In the genomic region with DNA sequence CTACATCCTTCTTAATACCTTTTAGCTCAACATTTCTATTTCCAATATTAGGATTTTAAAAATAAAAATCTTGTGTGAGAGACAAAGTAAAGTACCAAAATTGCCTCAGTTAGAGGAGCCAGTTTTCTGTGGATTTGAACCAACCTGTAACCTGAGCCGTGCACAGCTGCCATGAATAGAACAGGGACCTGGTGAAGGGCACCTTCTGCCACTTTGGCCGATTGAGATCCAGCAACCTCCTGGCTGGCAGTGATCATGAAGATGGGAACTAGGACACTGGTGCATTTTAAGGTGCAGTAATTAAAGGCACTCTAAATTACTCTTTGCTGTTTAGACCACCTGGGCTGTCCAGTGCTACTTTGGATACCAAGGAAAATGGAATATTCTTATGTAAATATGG, we compare ENCODE assay signal across 15 cellular contexts. TPM values are rescaled to one million over a fixed set of nuclear protein-coding genes. Genes with fewer than 3 reads are reported as not detected.
DNase-seq lines count a peak whose midpoint lies in the region; ATAC-seq and TF ChIP-seq lines count a peak whose summit lies in the region.
"Had no signal": no experiment of that assay in that cellular context is flagged by ENCODE, and none has a peak within 500 bp of the region (broad histone marks: within the 10 kb centered on the region; RNA-seq: fewer than 3 reads in every experiment).

No MANE protein-coding gene starts in this region.

- H3K36me3 ChIP-seq in Karpas-422 (ENCODE audit: insufficient read depth, low read length): peaks cover 4% of the 10 kb centered on the region; the same call in 1 of the 2 replicates
- H3K36me3 ChIP-seq in trophoblast cell (ENCODE audit: control insufficient read depth in 1 of 2, insufficient read depth in 2 of 2, low read length in 2 of 2): peaks cover 0 to 3% of the 10 kb centered on the region in 2 experiments

- H4K91ac ChIP-seq in trophoblast cell (ENCODE audit: low read depth, low read length): no peak overlapping the region

- H3K18ac ChIP-seq in trophoblast cell (ENCODE audit: low read length): no peak overlapping the region

- H3K27me3 ChIP-seq in Karpas-422 (ENCODE audit: low read length): no peaks in the 10 kb centered on the region
- no peaks in the 10 kb centered on the region for H3K27me3 ChIP-seq in trophoblast cell (ENCODE audit: insufficient read depth, low read length)
- H3K27me3 ChIP-seq: foreskin keratinocyte had no signal

- peaks cover 1% of the 10 kb centered on the region; the same call in 1 of the 2 replicates for H4K20me1 ChIP-seq in Karpas-422 (ENCODE audit: insufficient read depth, low read depth, low read length)

- peak overlapping the region; percentile 92 for H3K27ac ChIP-seq in Karpas-422 (ENCODE audit: low read length)
- H3K27ac ChIP-seq in trophoblast cell (ENCODE audit: low read depth, low read length): no peak overlapping the region
- H3K27ac ChIP-seq: foreskin keratinocyte, HL-60 had no signal

- H3K9ac ChIP-seq in Karpas-422 (ENCODE audit: low read length) (peak overlapping the region; percentile 66), trophoblast cell (ENCODE audit: low read length) (no peak overlapping the region)

- ATAC-seq in activated B cell treated with CpG ODN at 0.5 μM for 24 hours (ENCODE audit: low read depth) (no peak), left colon (no peak), HG03139 (IDR thresholded peaks at IDR 0.05; ENCODE audit: unreplicated experiment) (no peak)
- ATAC-seq: foreskin keratinocyte had no signal

- peak overlapping the region; percentile 90 for H3K27ac Mint-ChIP-seq in activated B cell treated with CpG ODN at 0.5 μM for 24 hours
- H3K27ac Mint-ChIP-seq: activated naive CD4-positive, alpha-beta T cell treated with anti-CD3 and anti-CD28 coated beads, Interleukin-2, amount 50 U/mL, for 24 hours had no signal

- H3K79me2 ChIP-seq in Karpas-422 (ENCODE audit: low read length): peaks cover 98% of the 10 kb centered on the region
- peaks cover 5% of the 10 kb centered on the region for H3K79me2 ChIP-seq in trophoblast cell (ENCODE audit: control insufficient read depth, insufficient read depth, low read length, poor library complexity)

- no peaks in the 10 kb centered on the region for H3K9me3 Mint-ChIP-seq in activated B cell treated with CpG ODN at 0.5 μM for 24 hours
- H3K9me3 Mint-ChIP-seq: activated naive CD4-positive, alpha-beta T cell treated with anti-CD3 and anti-CD28 coated beads, Interleukin-2, amount 50 U/mL, for 24 hours had no signal

- peak overlapping the region; percentile 56 for H3K4me3 ChIP-seq in Karpas-422 (ENCODE audit: low read length)
- no peak overlapping the region for H3K4me3 ChIP-seq in trophoblast cell (ENCODE audit: low read depth, low read length)

- POLR2A ChIA-PET in activated B cell treated with CpG ODN at 0.5 μM for 24 hours (lab: Charles Lee): interaction anchor here (1.0 to 1.9 kb wide), 2 partner anchors 10 to 44 kb away, joined by 5 to 13 read pairs; no protein-coding TSS in a partner anchor

- H3K4me2 ChIP-seq in Karpas-422 (ENCODE audit: low read depth, low read length, poor library complexity, severe bottlenecking) (peak overlapping the region; percentile 77), trophoblast cell (ENCODE audit: low read length) (no peak overlapping the region)

- WGBS in trophoblast cell (ENCODE audit: extremely low coverage, insufficient coverage, insufficient read length): no CpG with 5 or more reads among the region's 2 CpGs

- intact Hi-C loops in activated B cell treated with CpG ODN at 0.5 μM for 24 hours (cut with micrococcal nuclease) (loop anchor here (1.0 to 5.0 kb wide), 2 partner anchors 10 to 35 kb away; partner anchors contain the start of gene TRAK1), left colon (cut with DNase I, micrococcal nuclease) (no loop called here)

- peak overlapping the region; percentile 39 for H3K4ac ChIP-seq in trophoblast cell (ENCODE audit: low read depth, low read length)

- peaks cover 15% of the 10 kb centered on the region for H3K36me3 Mint-ChIP-seq in activated B cell treated with CpG ODN at 0.5 μM for 24 hours (ENCODE audit: low read depth)

- TF ChIP-seq CTCF in activated B cell treated with CpG ODN at 0.5 μM for 24 hours (IDR thresholded peaks at IDR 0.05): no peak

- H3K4me3 Mint-ChIP-seq in activated B cell treated with CpG ODN at 0.5 μM for 24 hours: no peak overlapping the region
- H3K4me3 Mint-ChIP-seq: activated naive CD4-positive, alpha-beta T cell treated with anti-CD3 and anti-CD28 coated beads, Interleukin-2, amount 50 U/mL, for 24 hours had no signal

- no peak overlapping the region for H3K23ac ChIP-seq in trophoblast cell (ENCODE audit: low read length)

- no peak overlapping the region for H3K14ac ChIP-seq in trophoblast cell (ENCODE audit: low read length)

- H3K9me2 ChIP-seq in Karpas-422 (replicated peaks; ENCODE audit: insufficient read depth, low read length): no peaks in the 10 kb centered on the region

- DNase-seq in DMS 273 treated with DMSO at 0.1 percent for 48 hours (lab: John Stamatoyannopoulos, UW): peak; percentile 71
- DNase-seq in Karpas-422: peak; percentile 70
- no peak for DNase-seq in activated B cell treated with CpG ODN at 0.5 μM for 24 hours
- no peak for DNase-seq in trophoblast cell
- DNase-seq in stimulated activated CD8-positive, alpha-beta memory T cell treated with anti-CD3 and anti-CD28 coated beads, Interleukin-4, amount 100 ng/mL, for 48 hours: no peak
- DNase-seq in left colon: no peak
- DNase-seq: activated CD4-positive, alpha-beta T cell treated with anti-CD3 and anti-CD28 coated beads, Interleukin-2, amount 50 U/mL, for 4 hours; AML-193; cortex of kidney; foreskin keratinocyte; NCI-H1417 treated with DMSO at 0.1 percent for 48 hours; stimulated activated CD4-positive, alpha-beta T cell treated with anti-CD3 and anti-CD28 coated beads, Interleukin-4, amount 100 ng/mL, for 1 hour had no signal

- H4K8ac ChIP-seq in trophoblast cell (ENCODE audit: low read depth, low read length): no peak overlapping the region

- H4K12ac ChIP-seq in trophoblast cell (ENCODE audit: low read depth, low read length): no peak overlapping the region

- H3K4me1 ChIP-seq in Karpas-422 (ENCODE audit: low read length): peaks cover 85% of the 10 kb centered on the region
- peaks cover 15 to 21% of the 10 kb centered on the region in 2 experiments for H3K4me1 ChIP-seq in trophoblast cell (ENCODE audit: control insufficient read depth in 1 of 2, insufficient read depth in 2 of 2, low read length in 2 of 2)

- no peak overlapping the region for H2AK5ac ChIP-seq in trophoblast cell (ENCODE audit: low read length)

- H2BK5ac ChIP-seq in trophoblast cell (ENCODE audit: low read depth, low read length, poor library complexity): no peak overlapping the region

- no peak overlapping the region for H2BK12ac ChIP-seq in trophoblast cell (ENCODE audit: low read length)

- no peaks in the 10 kb centered on the region for H3K9me3 ChIP-seq in Karpas-422 (ENCODE audit: low read length)
- no peaks in the 10 kb centered on the region for H3K9me3 ChIP-seq in trophoblast cell (ENCODE audit: insufficient read depth, low read depth, low read length)

- no peak overlapping the region for H2AFZ ChIP-seq in Karpas-422 (ENCODE audit: low read length)
- no peak overlapping the region for H2AFZ ChIP-seq in trophoblast cell (ENCODE audit: insufficient read depth, low read length, poor library complexity)

- CTCF ChIA-PET in activated B cell treated with CpG ODN at 0.5 μM for 24 hours (lab: Charles Lee): interaction anchor here (0.6 kb wide), 1 partner anchor 43 kb away, joined by 3 read pairs; no protein-coding TSS in a partner anchor

- peaks cover 7% of the 10 kb centered on the region for H3K79me1 ChIP-seq in trophoblast cell (ENCODE audit: low read length)

- no peaks in the 10 kb centered on the region for H3K27me3 Mint-ChIP-seq in activated B cell treated with CpG ODN at 0.5 μM for 24 hours
- H3K27me3 Mint-ChIP-seq: activated naive CD4-positive, alpha-beta T cell treated with anti-CD3 and anti-CD28 coated beads, Interleukin-2, amount 50 U/mL, for 24 hours had no signal

- no peak overlapping the region for H2BK120ac ChIP-seq in trophoblast cell (ENCODE audit: insufficient read depth, low read length, poor library complexity)

- peaks cover 89% of the 10 kb centered on the region for H3K4me1 Mint-ChIP-seq in activated B cell treated with CpG ODN at 0.5 μM for 24 hours

RNA-seq across cellular contexts. Expression of gene TRAK1, which starts 34.3 kb away (rescaled TPM):
- 72.8 and 115 TPM in 2 replicates for total RNA-seq in Karpas-422 (2014; rRNA removed; shearing (Covaris generic); ENCODE audit: low replicate concordance)
- total RNA-seq in activated B cell treated with CpG ODN at 0.5 μM for 24 hours (54.5 and 58.4 TPM in 2 replicates), left colon (10 to 100 TPM; 81.2 to 91.6 TPM)
- 43.4 and 43.5 TPM in 2 replicates for polyA plus RNA-seq in trophoblast cell (2013)

Comparison
In these comparisons a context has a peak if more than half of its experiments do, and no peak if none do; other contexts are left out.
1. DNase-seq: peak in DMS 273 treated with DMSO at 0.1 percent for 48 hours (single experiment) and Karpas-422 (single experiment); none in activated B cell treated with CpG ODN at 0.5 μM for 24 hours (single experiment), trophoblast cell (0 of 2), stimulated activated CD8-positive, alpha-beta memory T cell treated with anti-CD3 and anti-CD28 coated beads, Interleukin-4, amount 100 ng/mL, for 48 hours (single experiment) and left colon (0 of 2).